ENCODE assay signal across 1 cellular context in genomic region chr6:21953831-21954801, GRCh38.
TF ChIP-seq lines count a peak whose summit lies in the region.

No MANE protein-coding gene starts in this region.

TF ChIP-seq in HEK293, 187 proteins besides CTCF, POLR2A, EP300 and RAD21 (continued from another document):
- TF ChIP-seq, protein P1, sequence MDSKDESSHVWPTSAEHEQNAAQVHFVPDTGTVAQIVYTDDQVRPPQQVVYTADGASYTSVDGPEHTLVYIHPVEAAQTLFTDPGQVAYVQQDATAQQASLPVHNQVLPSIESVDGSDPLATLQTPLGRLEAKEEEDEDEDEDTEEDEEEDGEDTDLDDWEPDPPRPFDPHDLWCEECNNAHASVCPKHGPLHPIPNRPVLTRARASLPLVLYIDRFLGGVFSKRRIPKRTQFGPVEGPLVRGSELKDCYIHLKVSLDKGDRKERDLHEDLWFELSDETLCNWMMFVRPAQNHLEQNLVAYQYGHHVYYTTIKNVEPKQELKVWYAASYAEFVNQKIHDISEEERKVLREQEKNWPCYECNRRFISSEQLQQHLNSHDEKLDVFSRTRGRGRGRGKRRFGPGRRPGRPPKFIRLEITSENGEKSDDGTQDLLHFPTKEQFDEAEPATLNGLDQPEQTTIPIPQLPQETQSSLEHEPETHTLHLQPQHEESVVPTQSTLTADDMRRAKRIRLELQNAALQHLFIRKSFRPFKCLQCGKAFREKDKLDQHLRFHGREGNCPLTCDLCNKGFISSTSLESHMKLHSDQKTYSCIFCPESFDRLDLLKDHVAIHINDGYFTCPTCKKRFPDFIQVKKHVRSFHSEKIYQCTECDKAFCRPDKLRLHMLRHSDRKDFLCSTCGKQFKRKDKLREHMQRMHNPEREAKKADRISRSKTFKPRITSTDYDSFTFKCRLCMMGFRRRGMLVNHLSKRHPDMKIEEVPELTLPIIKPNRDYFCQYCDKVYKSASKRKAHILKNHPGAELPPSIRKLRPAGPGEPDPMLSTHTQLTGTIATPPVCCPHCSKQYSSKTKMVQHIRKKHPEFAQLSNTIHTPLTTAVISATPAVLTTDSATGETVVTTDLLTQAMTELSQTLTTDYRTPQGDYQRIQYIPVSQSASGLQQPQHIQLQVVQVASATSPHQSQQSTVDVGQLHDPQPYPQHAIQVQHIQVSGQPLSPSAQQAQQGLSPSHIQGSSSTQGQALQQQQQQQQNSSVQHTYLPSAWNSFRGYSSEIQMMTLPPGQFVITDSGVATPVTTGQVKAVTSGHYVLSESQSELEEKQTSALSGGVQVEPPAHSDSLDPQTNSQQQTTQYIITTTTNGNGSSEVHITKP (tag by site-specific recombination; IDR thresholded peaks at IDR 0.05): peak; percentile 51; the same call in 1 of the 2 replicates
- TF ChIP-seq, protein P2, sequence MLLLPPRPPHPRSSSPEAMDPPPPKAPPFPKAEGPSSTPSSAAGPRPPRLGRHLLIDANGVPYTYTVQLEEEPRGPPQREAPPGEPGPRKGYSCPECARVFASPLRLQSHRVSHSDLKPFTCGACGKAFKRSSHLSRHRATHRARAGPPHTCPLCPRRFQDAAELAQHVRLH (tag by site-specific recombination; IDR thresholded peaks at IDR 0.05): peak; percentile 99
- TF ChIP-seq KLF1 (tag by site-specific recombination; IDR thresholded peaks at IDR 0.05) (peak; percentile 78), ZNF513 (tag by site-specific recombination; IDR thresholded peaks at IDR 0.05) (peak; percentile 40; the same call in 1 of the 2 replicates), ZNF174 (tag by site-specific recombination; IDR thresholded peaks at IDR 0.05) (no peak), ZBTB49 (tag by site-specific recombination; IDR thresholded peaks at IDR 0.05; ENCODE audit: low read depth) (no peak), ZNF777 (tag by site-specific recombination; IDR thresholded peaks at IDR 0.05; ENCODE audit: borderline replicate concordance) (no peak), ZNF24 (tag by site-specific recombination; IDR thresholded peaks at IDR 0.05) (peak; percentile 78; the same call in 1 of the 2 replicates), ZNF148 (tag by site-specific recombination; IDR thresholded peaks at IDR 0.05; ENCODE audit: borderline replicate concordance) (no peak), ZNF626 (tag by site-specific recombination; IDR thresholded peaks at IDR 0.05) (no peak), ZBTB1 (tag by site-specific recombination; IDR thresholded peaks at IDR 0.05) (no peak), GLI4 (tag by site-specific recombination; IDR thresholded peaks at IDR 0.05) (no peak), KLF17 (tag by site-specific recombination; IDR thresholded peaks at IDR 0.05) (peak; percentile 96), ZIC2 (tag by site-specific recombination; IDR thresholded peaks at IDR 0.05) (peak; percentile 82), ZBTB20 (tag by site-specific recombination; IDR thresholded peaks at IDR 0.05) (peak; percentile 48; the same call in 1 of the 2 replicates), EGR2 (tag by site-specific recombination; IDR thresholded peaks at IDR 0.05; ENCODE audit: low read depth) (peak; percentile 81), ZNF335 (tag by site-specific recombination; conservative IDR thresholded peaks at IDR 0.05) (peak; percentile 45; the same call in 1 of the 2 replicates), ZNF394 (tag by site-specific recombination; IDR thresholded peaks at IDR 0.05; ENCODE audit: borderline replicate concordance) (peak; percentile 37; the same call in 1 of the 2 replicates), WT1 (tag by site-specific recombination; IDR thresholded peaks at IDR 0.05) (peak; percentile 97), ZNF23 (tag by site-specific recombination; IDR thresholded peaks at IDR 0.05; ENCODE audit: borderline replicate concordance) (no peak), SCRT1 (tag by site-specific recombination; IDR thresholded peaks at IDR 0.05; ENCODE audit: borderline replicate concordance) (peak; percentile 78; the same call in 1 of the 2 replicates), ZNF596 (tag by site-specific recombination; IDR thresholded peaks at IDR 0.05) (peak; percentile 26; the same call in 1 of the 2 replicates)
- TF ChIP-seq, protein P3, sequence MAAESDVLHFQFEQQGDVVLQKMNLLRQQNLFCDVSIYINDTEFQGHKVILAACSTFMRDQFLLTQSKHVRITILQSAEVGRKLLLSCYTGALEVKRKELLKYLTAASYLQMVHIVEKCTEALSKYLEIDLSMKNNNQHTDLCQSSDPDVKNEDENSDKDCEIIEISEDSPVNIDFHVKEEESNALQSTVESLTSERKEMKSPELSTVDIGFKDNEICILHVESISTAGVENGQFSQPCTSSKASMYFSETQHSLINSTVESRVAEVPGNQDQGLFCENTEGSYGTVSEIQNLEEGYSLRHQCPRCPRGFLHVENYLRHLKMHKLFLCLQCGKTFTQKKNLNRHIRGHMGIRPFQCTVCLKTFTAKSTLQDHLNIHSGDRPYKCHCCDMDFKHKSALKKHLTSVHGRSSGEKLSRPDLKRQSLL (tag by site-specific recombination; IDR thresholded peaks at IDR 0.05): peak; percentile 85
